Comparison of ENCODE assay signal across 9 cellular contexts in the genomic region with DNA sequence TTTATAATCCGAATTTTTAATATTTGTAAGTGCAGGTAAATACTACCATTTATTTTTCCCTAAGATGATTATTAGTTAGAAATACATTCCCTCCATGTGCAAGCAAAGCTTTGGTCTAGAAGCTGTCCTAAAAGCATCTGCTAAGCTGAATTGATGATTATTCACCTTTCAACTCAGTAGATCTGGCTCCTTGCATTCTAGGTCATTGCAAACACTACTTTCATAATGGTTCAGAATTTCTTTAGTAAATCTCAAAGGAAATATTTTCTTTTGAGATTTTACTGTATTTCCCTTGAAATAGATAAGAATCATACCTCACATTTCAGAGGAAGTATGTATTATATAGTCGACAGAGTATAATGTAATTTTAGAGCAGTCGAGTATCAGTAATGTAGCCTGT. TPM values are rescaled to one million over a fixed set of nuclear protein-coding genes. Genes with fewer than 3 reads are reported as not detected.
DNase-seq lines count a peak whose midpoint lies in the region; ATAC-seq and TF ChIP-seq lines count a peak whose summit lies in the region.
"Had no signal": no experiment of that assay in that cellular context is flagged by ENCODE, and none has a peak within 500 bp of the region (broad histone marks: within the 10 kb centered on the region; RNA-seq: fewer than 3 reads in every experiment).

No MANE protein-coding gene starts in this region.

- no peak for TF ChIP-seq CTCF in MM.1S (IDR thresholded peaks at IDR 0.05; ENCODE audit: low read length)
- TF ChIP-seq CTCF in WERI-Rb-1 (IDR thresholded peaks at IDR 0.05; ENCODE audit: low read depth, low read length): no peak
- no peak for TF ChIP-seq CTCF in omental fat pad (IDR thresholded peaks at IDR 0.05)

- peaks cover 10% of the 10 kb centered on the region for H3K27me3 Mint-ChIP-seq in CD4-positive, CD25-positive, alpha-beta regulatory T cell
- no peaks in the 10 kb centered on the region for H3K27me3 Mint-ChIP-seq in dendritic cell treated with granulocyte-macrophage colony-stimulating factor and Interleukin-4, amounts not matched to agents 40 ng/mL and 50 ng/mL, for 4 days
- peaks cover 6 to 8% of the 10 kb centered on the region in 2 donors for H3K27me3 Mint-ChIP-seq in natural killer cell treated with Interleukin-12 subunit alpha and Interleukin-12 subunit beta and Interleukin-15 and Interleukin-18, amount 100 ng/mL, for 72 hours

- H3K27me3 ChIP-seq in CD4-positive, CD25-positive, alpha-beta regulatory T cell (ENCODE audit: control insufficient read depth, insufficient read depth, low read length): peaks cover 3% of the 10 kb centered on the region
- no peaks in the 10 kb centered on the region for H3K27me3 ChIP-seq in MM.1S (replicated peaks; ENCODE audit: insufficient read depth, low read length)
- no peaks in the 10 kb centered on the region for H3K27me3 ChIP-seq in WERI-Rb-1 (ENCODE audit: insufficient read depth, low read depth, severe bottlenecking)

- peak in 1 of 3 donors; percentile 16 for DNase-seq in CD4-positive, CD25-positive, alpha-beta regulatory T cell
- DNase-seq in MM.1S (no peak), NCI-H187 (lab: John Stamatoyannopoulos, UW) (no peak), WERI-Rb-1 (no peak), omental fat pad (ENCODE audit: low spot score) (no peak)
- DNase-seq in natural killer cell treated with Interleukin-12 subunit alpha and Interleukin-12 subunit beta and Interleukin-15 and Interleukin-18, amount 100 ng/mL, for 72 hours (ENCODE audit: low spot score): no peak
- DNase-seq in stimulated activated CD4-positive, alpha-beta T cell treated with anti-CD3 and anti-CD28 coated beads, Interleukin-12 subunit alpha, Interleukin-12 subunit beta, amount 100 ng/mL, for 4 hours: no peak
- DNase-seq: MV-4-11 had no signal

- H3F3A ChIP-seq in MM.1S (ENCODE audit: insufficient read depth, low read length): peaks cover 15% of the 10 kb centered on the region

- H3K4me2 ChIP-seq in MM.1S (ENCODE audit: low read depth, low read length): peak overlapping the region; percentile 76

- intact Hi-C loops in dendritic cell treated with granulocyte-macrophage colony-stimulating factor and Interleukin-4, amounts not matched to agents 40 ng/mL and 50 ng/mL, for 4 days (cut with micrococcal nuclease): loop anchor here (2.0 kb wide), 1 partner anchor 89 kb away; no protein-coding TSS in a partner anchor

- peak overlapping the region; percentile 90 for H3K27ac ChIP-seq in CD4-positive, CD25-positive, alpha-beta regulatory T cell (ENCODE audit: insufficient read depth, low read length, poor library complexity, severe bottlenecking)
- H3K27ac ChIP-seq in MM.1S (ENCODE audit: low read length): no peak overlapping the region
- no peak overlapping the region for H3K27ac ChIP-seq in WERI-Rb-1

- no peaks in the 10 kb centered on the region for H3K36me3 ChIP-seq in CD4-positive, CD25-positive, alpha-beta regulatory T cell (ENCODE audit: control insufficient read depth, insufficient read depth, low read length)
- H3K36me3 ChIP-seq in MM.1S (replicated peaks; ENCODE audit: insufficient read depth, low read length) (no peaks in the 10 kb centered on the region), WERI-Rb-1 (peaks cover 11% of the 10 kb centered on the region)

- peaks cover 77% of the 10 kb centered on the region for H3K79me2 ChIP-seq in MM.1S (ENCODE audit: low read length)

- peaks cover 0 to 2% (median 0%) of the 10 kb centered on the region in 7 donors for H3K9me3 Mint-ChIP-seq in CD4-positive, CD25-positive, alpha-beta regulatory T cell
- no peaks in the 10 kb centered on the region for H3K9me3 Mint-ChIP-seq in dendritic cell treated with granulocyte-macrophage colony-stimulating factor and Interleukin-4, amounts not matched to agents 40 ng/mL and 50 ng/mL, for 4 days
- H3K9me3 Mint-ChIP-seq in natural killer cell treated with Interleukin-12 subunit alpha and Interleukin-12 subunit beta and Interleukin-15 and Interleukin-18, amount 100 ng/mL, for 72 hours: no peaks in the 10 kb centered on the region

- H3K27ac Mint-ChIP-seq in CD4-positive, CD25-positive, alpha-beta regulatory T cell: peak overlapping the region; percentile 76 to 94 (median 88)
- H3K27ac Mint-ChIP-seq in dendritic cell treated with granulocyte-macrophage colony-stimulating factor and Interleukin-4, amounts not matched to agents 40 ng/mL and 50 ng/mL, for 4 days: no peak overlapping the region
- peak overlapping the region; percentile 89 to 98 for H3K27ac Mint-ChIP-seq in natural killer cell treated with Interleukin-12 subunit alpha and Interleukin-12 subunit beta and Interleukin-15 and Interleukin-18, amount 100 ng/mL, for 72 hours

- H3K4me1 Mint-ChIP-seq in CD4-positive, CD25-positive, alpha-beta regulatory T cell: peaks cover 44 to 67% (median 56%) of the 10 kb centered on the region in 4 donors
- peaks cover 22% of the 10 kb centered on the region for H3K4me1 Mint-ChIP-seq in dendritic cell treated with granulocyte-macrophage colony-stimulating factor and Interleukin-4, amounts not matched to agents 40 ng/mL and 50 ng/mL, for 4 days (ENCODE audit: low read depth)
- peaks cover 37 to 47% of the 10 kb centered on the region in 2 donors for H3K4me1 Mint-ChIP-seq in natural killer cell treated with Interleukin-12 subunit alpha and Interleukin-12 subunit beta and Interleukin-15 and Interleukin-18, amount 100 ng/mL, for 72 hours (ENCODE audit: low read depth in 2 of 2)

- peak overlapping the region; percentile 94 for H3K4me3 ChIP-seq in CD4-positive, CD25-positive, alpha-beta regulatory T cell (ENCODE audit: low read depth, low read length)
- H3K4me3 ChIP-seq in MM.1S (ENCODE audit: low read length) (peak overlapping the region; percentile 96), WERI-Rb-1 (ENCODE audit: low read depth, low read length) (no peak overlapping the region; the same call in 1 of the 2 replicates)

- H3K4me1 ChIP-seq in CD4-positive, CD25-positive, alpha-beta regulatory T cell (ENCODE audit: control insufficient read depth, insufficient read depth, low read length, poor library complexity, severe bottlenecking): peaks cover 26% of the 10 kb centered on the region
- H3K4me1 ChIP-seq in MM.1S (ENCODE audit: low read length): 0 out of 2 replicates have a peak, but pooled peaks cover 2% of the 10 kb centered on the region

- H3K4me3 Mint-ChIP-seq in CD4-positive, CD25-positive, alpha-beta regulatory T cell: peak overlapping the region; percentile 81 to 95 (median 90)
- H3K4me3 Mint-ChIP-seq in dendritic cell treated with granulocyte-macrophage colony-stimulating factor and Interleukin-4, amounts not matched to agents 40 ng/mL and 50 ng/mL, for 4 days: peak overlapping the region; percentile 52
- peak overlapping the region; percentile 95 for H3K4me3 Mint-ChIP-seq in natural killer cell treated with Interleukin-12 subunit alpha and Interleukin-12 subunit beta and Interleukin-15 and Interleukin-18, amount 100 ng/mL, for 72 hours

- no peaks in the 10 kb centered on the region; the same call in 1 of the 2 replicates for H4K20me1 ChIP-seq in MM.1S (ENCODE audit: insufficient read depth, low read length)

- no peak for ATAC-seq in CD4-positive, CD25-positive, alpha-beta regulatory T cell (ENCODE audit: low read depth in 2 of 2)
- no peak for ATAC-seq in natural killer cell treated with Interleukin-12 subunit alpha and Interleukin-12 subunit beta and Interleukin-15 and Interleukin-18, amount 100 ng/mL, for 72 hours
- ATAC-seq in omental fat pad (ENCODE audit: low FRiP score): no peak

- no peak overlapping the region for H2AFZ ChIP-seq in MM.1S (ENCODE audit: low read length)

- peak overlapping the region; percentile 90; the same call in 1 of the 2 replicates for H3K9ac ChIP-seq in MM.1S (ENCODE audit: low read length)

- H3K9me3 ChIP-seq in CD4-positive, CD25-positive, alpha-beta regulatory T cell (ENCODE audit: control insufficient read depth in 2 of 2, low read length in 2 of 2): no peaks in the 10 kb centered on the region
- no peaks in the 10 kb centered on the region for H3K9me3 ChIP-seq in MM.1S (replicated peaks; ENCODE audit: insufficient read depth, low read length)
- H3K9me3 ChIP-seq in WERI-Rb-1 (ENCODE audit: severe bottlenecking): no peaks in the 10 kb centered on the region

- no peaks in the 10 kb centered on the region for H3K36me3 Mint-ChIP-seq in CD4-positive, CD25-positive, alpha-beta regulatory T cell
- peaks cover 24% of the 10 kb centered on the region for H3K36me3 Mint-ChIP-seq in dendritic cell treated with granulocyte-macrophage colony-stimulating factor and Interleukin-4, amounts not matched to agents 40 ng/mL and 50 ng/mL, for 4 days (ENCODE audit: low read depth)
- peaks cover 7% of the 10 kb centered on the region for H3K36me3 Mint-ChIP-seq in natural killer cell treated with Interleukin-12 subunit alpha and Interleukin-12 subunit beta and Interleukin-15 and Interleukin-18, amount 100 ng/mL, for 72 hours

- H3K9me2 ChIP-seq in MM.1S (replicated peaks; ENCODE audit: insufficient read depth, low read length): no peaks in the 10 kb centered on the region

RNA-seq across cellular contexts. Expression of a gene that starts 2.4 kb away (rescaled TPM):
- 64.4 TPM for total RNA-seq in CD4-positive, CD25-positive, alpha-beta regulatory T cell
- polyA plus RNA-seq in CD4-positive, CD25-positive, alpha-beta regulatory T cell: 10 to 100 TPM; 20.9 to 24.7 (median 21.6) TPM
- total RNA-seq in natural killer cell treated with Interleukin-12 subunit alpha and Interleukin-12 subunit beta and Interleukin-15 and Interleukin-18, amount 100 ng/mL, for 72 hours: 100 to 1,000 TPM in 1 of 2 donors, 10 to 100 TPM in 1; 96.3 to 101 TPM
- total RNA-seq in omental fat pad: 10 to 100 TPM; 26.1 to 41.3 (median 36.8) TPM
